Comparison of ENCODE assay signal across 29 cellular contexts in the genomic region with DNA sequence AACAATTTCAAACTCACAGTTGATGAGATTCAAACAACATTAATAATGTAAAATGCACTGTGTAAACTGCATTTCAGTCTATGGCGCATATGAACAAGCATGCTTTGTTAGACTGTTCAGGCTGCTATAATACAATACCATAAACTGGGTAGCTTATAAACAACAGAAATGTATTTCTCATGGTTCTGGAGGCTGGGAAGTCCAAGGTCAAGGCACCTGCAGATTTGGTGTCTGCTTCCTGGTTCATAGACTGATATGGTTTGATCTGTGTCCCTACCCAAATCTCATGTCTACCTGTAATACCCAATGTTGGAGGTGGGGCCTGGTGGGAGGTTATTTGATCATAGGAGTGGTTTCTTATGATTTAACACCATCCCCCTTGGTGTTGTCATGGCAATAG.
"Had no signal": no experiment of that assay in that cellular context is flagged by ENCODE, and none has a peak within 500 bp of the region (broad histone marks: within the 10 kb centered on the region; RNA-seq: fewer than 3 reads in every experiment).

No MANE protein-coding gene starts in this region.

- H3K36me3 Mint-ChIP-seq: natural killer cell treated with Interleukin-12 subunit alpha and Interleukin-12 subunit beta and Interleukin-15 and Interleukin-18, amount 100 ng/mL, for 72 hours; stimulated activated memory B cell treated with anti-CD40 and anti-IgM and Interleukin-4, amounts not matched to agents 10 μg/mL and 1 μg/mL and 100 μg/mL, for 72 hours; type B pancreatic cell had no signal

- H3K4me1 ChIP-seq: pancreas, psoas muscle, spleen, suprapubic skin, testis, tibial artery, transverse colon, upper lobe of right lung, uterus had no signal

- H3K27me3 ChIP-seq: neutrophil, pancreas, spleen, suprapubic skin, testis, tibial artery, transverse colon, upper lobe of right lung, uterus had no signal

- H3K4me2 ChIP-seq: smooth muscle cell had no signal

- H3K27ac ChIP-seq: neutrophil, pancreas, psoas muscle, skin epidermis, spleen, suprapubic skin, testis, tibial artery, transverse colon, upper lobe of right lung, uterus had no signal

- H3K4me1 Mint-ChIP-seq: naive thymus-derived CD8-positive, alpha-beta T cell; stimulated activated memory B cell treated with anti-CD40 and anti-IgM and Interleukin-4, amounts not matched to agents 10 μg/mL and 1 μg/mL and 100 μg/mL, for 72 hours; stimulated activated naive CD8-positive, alpha-beta T cell treated with anti-CD3 and anti-CD28 coated beads, Interleukin-15, amount 100 ng/mL, for 72 hours had no signal

- H3K4me3 Mint-ChIP-seq: naive thymus-derived CD8-positive, alpha-beta T cell; natural killer cell treated with Interleukin-12 subunit alpha and Interleukin-12 subunit beta and Interleukin-15 and Interleukin-18, amount 100 ng/mL, for 72 hours; nephron progenitor cell; neural crest cell; stimulated activated memory B cell treated with anti-CD40 and anti-IgM and Interleukin-4, amounts not matched to agents 10 μg/mL and 1 μg/mL and 100 μg/mL, for 72 hours; stimulated activated naive CD8-positive, alpha-beta T cell treated with anti-CD3 and anti-CD28 coated beads, Interleukin-15, amount 100 ng/mL, for 72 hours; type B pancreatic cell had no signal

- FAIRE-seq: pancreas had no signal

- H3K4me3 ChIP-seq: pancreas, psoas muscle, skin epidermis, smooth muscle cell, spleen, suprapubic skin, testis, tibial artery, transverse colon, upper lobe of right lung, uterus had no signal

- DNase-seq: naive thymus-derived CD8-positive, alpha-beta T cell; nephron progenitor cell; nucleus accumbens; pancreas; psoas muscle; right cardiac atrium; spleen; stimulated activated CD4-positive, alpha-beta T cell treated with anti-CD3 and anti-CD28 coated beads, Interleukin-12 subunit alpha, Interleukin-12 subunit beta, amount 100 ng/mL, for 4 hours; stimulated activated CD4-positive, alpha-beta T cell treated with anti-CD3 and anti-CD28 coated beads, Interleukin-1b, Interleukin-23, amount 100 ng/mL, for 48 hours; stimulated activated CD4-positive, alpha-beta T cell treated with anti-CD3 and anti-CD28 coated beads, Interleukin-4, amount 100 ng/mL, for 1 hour; stimulated activated CD4-positive, alpha-beta T cell treated with anti-CD3 and anti-CD28 coated beads, Interleukin-4, amount 100 ng/mL, for 4 hours; stimulated activated CD8-positive, alpha-beta memory T cell treated with anti-CD3 and anti-CD28 coated beads, Interleukin-4, amount 100 ng/mL, for 48 hours; stimulated activated naive CD4-positive, alpha-beta T cell; stimulated activated naive CD8-positive, alpha-beta T cell treated with anti-CD3 and anti-CD28 coated beads, Interleukin-15, amount 100 ng/mL, for 72 hours; stimulated activated naive CD8-positive, alpha-beta T cell treated with anti-CD3 and anti-CD28 coated beads, Interleukin-15, Interleukin-2, amounts not matched to agents 100 U/mL and 50 U/mL, for 24 hours; substantia nigra; testis; tibial artery; transverse colon; upper lobe of right lung; uterus had no signal

- H3K9me3 Mint-ChIP-seq: natural killer cell treated with Interleukin-12 subunit alpha and Interleukin-12 subunit beta and Interleukin-15 and Interleukin-18, amount 100 ng/mL, for 72 hours; stimulated activated memory B cell treated with anti-CD40 and anti-IgM and Interleukin-4, amounts not matched to agents 10 μg/mL and 1 μg/mL and 100 μg/mL, for 72 hours had no signal

- H3K27ac Mint-ChIP-seq: naive thymus-derived CD8-positive, alpha-beta T cell; natural killer cell treated with Interleukin-12 subunit alpha and Interleukin-12 subunit beta and Interleukin-15 and Interleukin-18, amount 100 ng/mL, for 72 hours; nephron progenitor cell; stimulated activated memory B cell treated with anti-CD40 and anti-IgM and Interleukin-4, amounts not matched to agents 10 μg/mL and 1 μg/mL and 100 μg/mL, for 72 hours; stimulated activated naive CD8-positive, alpha-beta T cell treated with anti-CD3 and anti-CD28 coated beads, Interleukin-15, amount 100 ng/mL, for 72 hours; type B pancreatic cell had no signal

- H3K9me3 ChIP-seq: neutrophil, pancreas, suprapubic skin, testis, tibial artery, transverse colon, upper lobe of right lung, uterus had no signal

- H3K36me3 ChIP-seq: neutrophil, pancreas, spleen, suprapubic skin, tibial artery, transverse colon, upper lobe of right lung, uterus had no signal
